In the genomic region with DNA sequence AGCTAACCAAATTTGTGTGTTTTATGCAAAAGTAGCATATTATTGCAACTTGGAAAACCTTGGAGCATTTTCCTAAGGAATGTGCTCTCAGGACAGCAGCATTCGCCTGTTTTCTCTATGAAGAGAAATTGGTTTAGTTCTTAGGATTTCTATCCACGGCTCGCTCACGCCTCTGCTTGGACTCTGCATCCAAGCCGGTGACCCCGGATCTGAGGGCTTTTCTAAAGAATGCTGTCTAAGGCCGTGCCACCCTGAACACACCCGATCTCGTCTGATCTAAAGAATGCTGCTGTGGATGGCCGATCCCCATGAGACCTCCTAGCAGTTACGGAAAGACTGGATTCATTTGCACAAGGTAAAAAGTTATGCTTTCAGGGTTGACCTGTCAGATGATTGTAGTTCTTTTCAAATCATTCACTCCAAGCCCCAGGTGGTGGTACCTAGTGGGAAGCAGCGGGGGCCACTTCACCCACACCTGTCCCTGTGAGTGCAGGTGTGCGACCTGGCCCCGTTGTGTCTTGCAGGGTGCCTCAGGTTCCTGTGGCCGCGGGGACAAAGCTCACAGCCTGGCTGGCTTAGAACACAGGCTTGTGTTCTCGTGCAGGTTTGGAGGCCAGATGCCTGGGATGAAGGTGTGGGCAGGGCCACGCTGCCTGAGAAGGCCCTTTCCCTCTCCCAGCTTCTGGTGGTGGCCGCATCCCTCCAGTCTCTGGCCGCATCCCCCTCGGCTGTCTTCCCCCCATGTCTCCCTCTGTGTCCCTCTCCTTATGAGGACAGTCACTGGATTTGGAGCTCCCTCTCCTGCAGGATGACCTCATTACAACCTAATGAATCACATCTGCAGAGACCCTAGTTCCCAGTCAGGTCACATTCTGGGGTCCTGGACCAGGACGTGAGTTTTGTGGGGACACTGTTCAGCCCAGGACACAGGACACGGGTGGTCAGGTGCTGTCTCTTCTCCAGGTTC, we compare ENCODE assay signal across 20 cellular contexts.
A peak's percentile ranks its signal among the peaks of the same experiment; 100 is the strongest.
DNase-seq lines count a peak whose midpoint lies in the region; ATAC-seq and TF ChIP-seq lines count a peak whose summit lies in the region.
"Had no signal": no experiment of that assay in that cellular context is flagged by ENCODE, and none has a peak within 500 bp of the region (broad histone marks: within the 10 kb centered on the region; RNA-seq: fewer than 3 reads in every experiment).

No MANE protein-coding gene starts in this region.

- no peak overlapping the region for H3K27ac Mint-ChIP-seq in activated CD4-positive, alpha-beta memory T cell treated with anti-CD3 and anti-CD28 coated beads, Interleukin-2, amount 10 ng/mL, durations not matched to agents 7 days and 5 days
- H3K27ac Mint-ChIP-seq: activated naive CD8-positive, alpha-beta T cell; activated T-helper 1 cell treated with anti-CD3 and anti-CD28 coated beads, Interleukin-12 subunit alpha, Interleukin-12 subunit beta, Interleukin-2, Interleukin-4 antibody, amounts not matched to agents 30 ng/mL and 10 ng/mL and 1 ng/mL, durations not matched to agents 14 hours and 24 hours and 36 hours had no signal

- H3K36me3 ChIP-seq in mesenchymal stem cell (ENCODE audit: control insufficient read depth in 1 of 2, insufficient read depth in 2 of 2, low read depth in 1 of 2, low read length in 2 of 2), result peaks cover 7 to 58% of the 10 kb centered on the region in 2 experiments
- H3K36me3 ChIP-seq in subcutaneous abdominal adipose tissue (ENCODE audit: control insufficient read depth in 5 of 5, insufficient read depth in 5 of 5, low read length in 5 of 5), result peaks cover 0 to 47% (median 12%) of the 10 kb centered on the region in 5 donors
- H3K36me3 ChIP-seq in PC-3 (ENCODE audit: low read depth, low read length), result no peaks in the 10 kb centered on the region
- H3K36me3 ChIP-seq: WERI-Rb-1 had no signal

- H3K9ac ChIP-seq in mesenchymal stem cell (ENCODE audit: low read length), result peak overlapping the region; percentile 63
- H3K9ac ChIP-seq in subcutaneous abdominal adipose tissue (ENCODE audit: low read length in 5 of 5), result no peak overlapping the region
- no peak overlapping the region for H3K9ac ChIP-seq in PC-3 (ENCODE audit: low read length)

- H2BK5ac ChIP-seq in mesenchymal stem cell (ENCODE audit: low read depth, low read length, poor library complexity, severe bottlenecking), result no peak overlapping the region

- no peak overlapping the region for H3K4ac ChIP-seq in mesenchymal stem cell (ENCODE audit: low read depth in 1 of 2, low read length in 2 of 2)

- H3K27me3 ChIP-seq in mesenchymal stem cell (ENCODE audit: control insufficient read depth in 1 of 2, insufficient read depth in 1 of 2, low read length in 2 of 2), result no peaks in the 10 kb centered on the region
- H3K27me3 ChIP-seq in subcutaneous abdominal adipose tissue (ENCODE audit: control insufficient read depth in 5 of 5, insufficient read depth in 4 of 5, low read length in 5 of 5), result no peaks in the 10 kb centered on the region
- H3K27me3 ChIP-seq in PC-3 (ENCODE audit: low read length), result no peaks in the 10 kb centered on the region
- H3K27me3 ChIP-seq: ascending aorta had no signal

- no peak overlapping the region for H3K18ac ChIP-seq in mesenchymal stem cell (ENCODE audit: low read depth in 1 of 2, low read length in 2 of 2)

- H3K9me2 ChIP-seq in PC-3 (replicated peaks; ENCODE audit: low read length), result no peaks in the 10 kb centered on the region

- H3K23ac ChIP-seq in mesenchymal stem cell (ENCODE audit: low read length in 2 of 2), result no peak overlapping the region

- H3K9me3 ChIP-seq in mesenchymal stem cell (ENCODE audit: control insufficient read depth, low read length), result no peaks in the 10 kb centered on the region
- no peaks in the 10 kb centered on the region for H3K9me3 ChIP-seq in subcutaneous abdominal adipose tissue (ENCODE audit: control insufficient read depth in 5 of 5, low read length in 5 of 5)
- H3K9me3 ChIP-seq in PC-3 (ENCODE audit: low read length), result no peaks in the 10 kb centered on the region
- H3K9me3 ChIP-seq: ascending aorta, Caco-2 had no signal

- no peak overlapping the region for H4K91ac ChIP-seq in mesenchymal stem cell (ENCODE audit: low read length)

- no peak overlapping the region for H2BK15ac ChIP-seq in mesenchymal stem cell (ENCODE audit: low read depth, poor library complexity, severe bottlenecking)

- peaks cover 4% of the 10 kb centered on the region for H3K4me1 Mint-ChIP-seq in activated CD4-positive, alpha-beta memory T cell treated with anti-CD3 and anti-CD28 coated beads, Interleukin-2, amount 10 ng/mL, durations not matched to agents 7 days and 5 days

- no peak overlapping the region for H3K4me2 ChIP-seq in mesenchymal stem cell (ENCODE audit: low read length, poor library complexity, severe bottlenecking)
- no peak overlapping the region for H3K4me2 ChIP-seq in PC-3 (ENCODE audit: low read length)

- intact Hi-C loops in PC-3 (cut with micrococcal nuclease), result no loop called here

- H3K27ac ChIP-seq in mesenchymal stem cell (ENCODE audit: low read length, poor library complexity, severe bottlenecking), result no peak overlapping the region
- peak overlapping the region; percentile 69 for H3K27ac ChIP-seq in subcutaneous abdominal adipose tissue (ENCODE audit: low read depth, low read length)
- H3K27ac ChIP-seq in PC-3 (ENCODE audit: low read length), result no peak overlapping the region
- H3K27ac ChIP-seq: ascending aorta, WERI-Rb-1 had no signal

- no peaks in the 10 kb centered on the region for H3K27me3 Mint-ChIP-seq in activated CD4-positive, alpha-beta memory T cell treated with anti-CD3 and anti-CD28 coated beads, Interleukin-2, amount 10 ng/mL, durations not matched to agents 7 days and 5 days
- H3K27me3 Mint-ChIP-seq: activated naive CD8-positive, alpha-beta T cell had no signal

- no peaks in the 10 kb centered on the region for H3K9me3 Mint-ChIP-seq in activated CD4-positive, alpha-beta memory T cell treated with anti-CD3 and anti-CD28 coated beads, Interleukin-2, amount 10 ng/mL, durations not matched to agents 7 days and 5 days
- H3K9me3 Mint-ChIP-seq: activated T-helper 1 cell treated with anti-CD3 and anti-CD28 coated beads, Interleukin-12 subunit alpha, Interleukin-12 subunit beta, Interleukin-2, Interleukin-4 antibody, amounts not matched to agents 30 ng/mL and 10 ng/mL and 1 ng/mL, durations not matched to agents 14 hours and 24 hours and 36 hours had no signal

- peaks cover 27% of the 10 kb centered on the region for H3K79me1 ChIP-seq in mesenchymal stem cell (replicated peaks; ENCODE audit: low read length, poor library complexity, severe bottlenecking)

- peak; percentile 58 for DNase-seq in activated effector memory CD4-positive, alpha-beta T cell treated with anti-CD3 and anti-CD28 coated beads, Interleukin-2, amount 50 U/mL, for 16 hours
- DNase-seq in activated effector memory CD4-positive, alpha-beta T cell treated with Interleukin-2 at 50 U/mL for 16 hours, result no peak
- DNase-seq in NCI-H345 (lab: John Stamatoyannopoulos, UW) (peak; percentile 51), mesenchymal stem cell (no peak), PC-3 (no peak), NCI-H1436 treated with DMSO at 0.1 percent for 48 hours (lab: John Stamatoyannopoulos, UW) (no peak)
- DNase-seq in activated CD4-positive, alpha-beta memory T cell treated with anti-CD3 and anti-CD28 coated beads, Interleukin-2, amount 10 ng/mL, durations not matched to agents 7 days and 5 days, result no peak
- DNase-seq: activated CD4-positive, alpha-beta T cell treated with anti-CD3 and anti-CD28 coated beads, Interleukin-2, amount 50 U/mL, for 1 hour; cerebellar nuclear complex; DMS79 treated with DMSO at 0.1 percent for 48 hours; kidney glomerular epithelial cell; NCI-H2081; NCI-H524 treated with DMSO at 0.1 percent for 48 hours; WERI-Rb-1 had no signal

- no peak overlapping the region for H4K8ac ChIP-seq in mesenchymal stem cell (ENCODE audit: low read length)

- no peak overlapping the region for H2AK5ac ChIP-seq in mesenchymal stem cell (ENCODE audit: low read length, severe bottlenecking)

- CTCF ChIA-PET in PC-3 (lab: Charles Lee), result no interaction called here
- CTCF ChIA-PET in activated CD4-positive, alpha-beta memory T cell treated with anti-CD3 and anti-CD28 coated beads, Interleukin-2, amount 10 ng/mL, durations not matched to agents 7 days and 5 days (lab: Charles Lee), result no interaction called here

- H3K14ac ChIP-seq in mesenchymal stem cell (ENCODE audit: low read length in 2 of 2), result no peak overlapping the region

- H3K4me3 ChIP-seq in mesenchymal stem cell (ENCODE audit: insufficient read depth in 1 of 2, low read depth in 1 of 2, low read length in 2 of 2) (no peak overlapping the region), subcutaneous abdominal adipose tissue (ENCODE audit: low read depth in 1 of 5, low read length in 5 of 5) (no peak overlapping the region), PC-3 (ENCODE audit: low read length) (no peak overlapping the region)
- H3K4me3 ChIP-seq: ascending aorta, lung had no signal

- H3F3A ChIP-seq in PC-3 (ENCODE audit: low read length, unreplicated experiment), result no peaks in the 10 kb centered on the region

- no peak overlapping the region for H2BK12ac ChIP-seq in mesenchymal stem cell (ENCODE audit: low read length in 2 of 2)

- H2AFZ ChIP-seq in mesenchymal stem cell (ENCODE audit: low read depth, low read length), result no peak overlapping the region
- H2AFZ ChIP-seq in PC-3 (ENCODE audit: low read length), result no peak overlapping the region

- 93% methylated on average over 23 of the region's 23 CpGs for WGBS in mesenchymal stem cell

- no peak for ATAC-seq in PC-3

- H3K4me3 Mint-ChIP-seq in activated CD4-positive, alpha-beta memory T cell treated with anti-CD3 and anti-CD28 coated beads, Interleukin-2, amount 10 ng/mL, durations not matched to agents 7 days and 5 days, result no peak overlapping the region
- H3K4me3 Mint-ChIP-seq: activated naive CD8-positive, alpha-beta T cell; activated T-helper 1 cell treated with anti-CD3 and anti-CD28 coated beads, Interleukin-12 subunit alpha, Interleukin-12 subunit beta, Interleukin-2, Interleukin-4 antibody, amounts not matched to agents 30 ng/mL and 10 ng/mL and 1 ng/mL, durations not matched to agents 14 hours and 24 hours and 36 hours had no signal

- no peaks in the 10 kb centered on the region for H3K79me2 ChIP-seq in PC-3 (ENCODE audit: low read length)

- no peaks in the 10 kb centered on the region for H4K20me1 ChIP-seq in PC-3 (ENCODE audit: low read length)

- TF ChIP-seq CTCF in PC-3 (conservative IDR thresholded peaks at IDR 0.05; ENCODE audit: low read depth, low read length), result no peak

- no peak overlapping the region for H2BK120ac ChIP-seq in mesenchymal stem cell (ENCODE audit: low read depth, low read length)

- H3K36me3 Mint-ChIP-seq in activated CD4-positive, alpha-beta memory T cell treated with anti-CD3 and anti-CD28 coated beads, Interleukin-2, amount 10 ng/mL, durations not matched to agents 7 days and 5 days (ENCODE audit: low read depth), result no peaks in the 10 kb centered on the region

- H3K4me1 ChIP-seq in mesenchymal stem cell (ENCODE audit: control insufficient read depth, insufficient read depth, low read depth, low read length), result peaks cover 19% of the 10 kb centered on the region
- H3K4me1 ChIP-seq in subcutaneous abdominal adipose tissue (ENCODE audit: control insufficient read depth in 5 of 5, insufficient read depth in 5 of 5, low read length in 5 of 5), result peaks cover 0 to 38% (median 23%) of the 10 kb centered on the region in 5 donors
- H3K4me1 ChIP-seq in PC-3 (ENCODE audit: insufficient read depth, low read length), result no peaks in the 10 kb centered on the region; the same call in 1 of the 2 replicates
- H3K4me1 ChIP-seq: ascending aorta, Caco-2 had no signal

- POLR2A ChIA-PET in PC-3 (lab: Charles Lee; ENCODE audit: unreplicated experiment), result no interaction called here
- POLR2A ChIA-PET in activated CD4-positive, alpha-beta memory T cell treated with anti-CD3 and anti-CD28 coated beads, Interleukin-2, amount 10 ng/mL, durations not matched to agents 7 days and 5 days (lab: Charles Lee), result no interaction called here

- BruUV-seq in PC-3 (replicated peaks; lab: Mats Ljungman, UMichigan), result no TSS peak

Comparison
In these comparisons a context has a peak if more than half of its experiments do, and no peak if none do; other contexts are left out.
1. DNase-seq: peak in activated effector memory CD4-positive, alpha-beta T cell treated with anti-CD3 and anti-CD28 coated beads, Interleukin-2, amount 50 U/mL, for 16 hours (single experiment) and NCI-H345 (single experiment); none in activated effector memory CD4-positive, alpha-beta T cell treated with Interleukin-2 at 50 U/mL for 16 hours (single experiment), mesenchymal stem cell (single experiment), PC-3 (single experiment), NCI-H1436 treated with DMSO at 0.1 percent for 48 hours (single experiment) and activated CD4-positive, alpha-beta memory T cell treated with anti-CD3 and anti-CD28 coated beads, Interleukin-2, amount 10 ng/mL, durations not matched to agents 7 days and 5 days (single experiment).